23 cellular contexts compared by ENCODE assay signal in the genomic region with DNA sequence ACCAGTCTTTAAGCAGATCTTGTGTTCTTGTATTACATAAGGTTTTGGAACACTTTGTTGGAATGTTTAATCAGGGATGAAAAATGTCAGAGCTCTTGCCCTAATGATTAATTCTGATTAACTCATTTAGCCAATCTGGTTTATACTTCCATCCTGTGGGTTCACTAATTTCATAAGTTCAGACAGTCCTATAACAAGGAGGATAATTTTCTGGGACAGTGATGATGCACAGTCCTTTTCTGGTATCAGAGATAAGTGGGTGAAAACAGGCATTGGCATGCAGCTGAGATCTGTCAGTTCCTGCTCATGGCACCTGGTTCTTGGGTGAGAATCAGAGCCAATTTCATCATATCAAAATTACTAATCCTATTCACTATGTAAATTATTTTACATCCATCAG.
"Had no signal": no experiment of that assay in that cellular context is flagged by ENCODE, and none has a peak within 500 bp of the region (broad histone marks: within the 10 kb centered on the region; RNA-seq: fewer than 3 reads in every experiment).

No MANE protein-coding gene starts in this region.

- H3K4me1 Mint-ChIP-seq: endodermal cell; naive thymus-derived CD4-positive, alpha-beta T cell; nephron progenitor cell had no signal

- H3K9me3 Mint-ChIP-seq: nephron progenitor cell, type B pancreatic cell had no signal

- H3K27ac ChIP-seq: colonic mucosa, esophagus muscularis mucosa, gastroesophageal sphincter, left ventricle myocardium inferior, parathyroid adenoma, prostate gland, sigmoid colon, skin epidermis, suprapubic skin, thyroid gland had no signal

- H3K27ac Mint-ChIP-seq: endodermal cell; naive thymus-derived CD4-positive, alpha-beta T cell; nephron progenitor cell; type B pancreatic cell had no signal

- H3K79me2 ChIP-seq: parathyroid adenoma had no signal

- FAIRE-seq: urothelium cell line had no signal

- H3K4me3 Mint-ChIP-seq: endodermal cell; naive thymus-derived CD4-positive, alpha-beta T cell; nephron progenitor cell; type B pancreatic cell had no signal

- H3K4me3 ChIP-seq: colonic mucosa, esophagus muscularis mucosa, gastroesophageal sphincter, left ventricle myocardium inferior, lung, prostate gland, sigmoid colon, skin epidermis, suprapubic skin, thyroid gland had no signal

- H3K36me3 Mint-ChIP-seq: naive thymus-derived CD4-positive, alpha-beta T cell; type B pancreatic cell had no signal

- H2AFZ ChIP-seq: parathyroid adenoma had no signal

- H3K9ac ChIP-seq: parathyroid adenoma had no signal

- H3K27me3 ChIP-seq: colonic mucosa, esophagus muscularis mucosa, gastroesophageal sphincter, sigmoid colon, suprapubic skin, thyroid gland had no signal

- H3K36me3 ChIP-seq: colonic mucosa, esophagus muscularis mucosa, gastroesophageal sphincter, left ventricle myocardium inferior, prostate gland, sigmoid colon, suprapubic skin, thyroid gland had no signal

- H3K9me3 ChIP-seq: colonic mucosa, esophagus muscularis mucosa, gastroesophageal sphincter, left ventricle myocardium inferior, prostate gland, sigmoid colon, suprapubic skin, thyroid gland had no signal

- ATAC-seq: gastroesophageal sphincter; naive thymus-derived CD4-positive, alpha-beta T cell had no signal

- H3K4me1 ChIP-seq: colonic mucosa, gastroesophageal sphincter, parathyroid adenoma, prostate gland, sigmoid colon, suprapubic skin, thyroid gland had no signal

- DNase-seq: colonic mucosa; dermis blood vessel endothelial cell; endodermal cell; glutamatergic neuron; islet precursor cell; left ventricle myocardium inferior; naive thymus-derived CD4-positive, alpha-beta T cell; nephron progenitor cell; retina; sigmoid colon; stimulated activated CD4-positive, alpha-beta T cell treated with anti-CD3 and anti-CD28 coated beads, Interleukin-2, amount 100 ng/mL, for 24 hours; stimulated activated CD4-positive, alpha-beta T cell treated with anti-CD3 and anti-CD28 coated beads, Interleukin-4, amount 100 ng/mL, for 4 hours; stimulated activated naive CD4-positive, alpha-beta T cell; thyroid gland had no signal
